In the genomic region with DNA sequence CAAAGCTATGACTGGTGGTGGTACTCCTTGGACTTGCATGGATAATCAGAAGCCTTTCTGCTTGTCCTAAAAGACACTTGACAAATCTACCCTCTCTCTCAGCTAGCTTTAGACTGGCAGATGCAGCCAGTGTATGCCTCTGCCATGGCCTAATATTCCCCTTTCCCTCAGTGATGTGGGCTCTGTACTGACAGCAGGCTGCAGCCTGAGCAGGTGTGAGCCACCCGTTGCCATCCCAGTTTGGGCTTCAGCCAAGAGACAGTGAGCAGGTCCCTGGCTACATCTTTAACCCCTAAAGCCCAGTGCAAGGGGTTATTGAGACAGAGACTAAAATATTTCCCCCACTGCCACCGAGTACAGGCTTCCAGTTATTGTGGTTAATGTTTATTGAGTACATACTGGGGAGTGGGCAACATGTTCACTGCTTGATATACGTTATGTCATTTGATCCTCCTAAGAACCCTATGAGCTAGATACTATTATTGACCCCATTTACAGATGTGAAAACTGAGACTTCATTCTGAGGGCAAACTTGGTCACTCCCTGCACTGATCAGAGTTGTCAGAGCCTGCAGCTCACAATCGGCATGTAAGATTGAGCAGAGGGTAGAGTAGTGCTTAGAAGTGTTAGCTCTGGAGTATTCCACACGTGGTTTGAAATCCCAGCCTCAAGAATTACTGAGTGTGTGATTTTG, we compare ENCODE assay signal across 10 cellular contexts.
A peak's percentile ranks its signal among the peaks of the same experiment; 100 is the strongest.
DNase-seq lines count a peak whose midpoint lies in the region; ATAC-seq and TF ChIP-seq lines count a peak whose summit lies in the region.
"Had no signal": no experiment of that assay in that cellular context is flagged by ENCODE, and none has a peak within 500 bp of the region (broad histone marks: within the 10 kb centered on the region; RNA-seq: fewer than 3 reads in every experiment).

No MANE protein-coding gene starts in this region.

- no peaks in the 10 kb centered on the region for H3K27me3 Mint-ChIP-seq in T-helper 17 cell

- peak overlapping the region; percentile 7 for H3K4me3 ChIP-seq in psoas muscle
- H3K4me3 ChIP-seq: upper lobe of right lung had no signal

- H3K4me1 Mint-ChIP-seq in T-helper 17 cell: peaks cover 15% of the 10 kb centered on the region

- intact Hi-C loops in psoas muscle (cut with DNase I): loop anchor here (2.0 to 10.0 kb wide), 4 partner anchors 113 to 480 kb away; a partner anchor contains a TSS

- H3K4me3 Mint-ChIP-seq in T-helper 17 cell: no peak overlapping the region

- H3K9me3 ChIP-seq in T-helper 17 cell (ENCODE audit: control insufficient read depth, low read length, poor library complexity, severe bottlenecking): no peaks in the 10 kb centered on the region
- no peaks in the 10 kb centered on the region for H3K9me3 ChIP-seq in psoas muscle
- H3K9me3 ChIP-seq: neutrophil, upper lobe of right lung had no signal

- H3K36me3 Mint-ChIP-seq in T-helper 17 cell (ENCODE audit: low read depth): peaks cover 4% of the 10 kb centered on the region

- peak overlapping the region; percentile 86 for H3K27ac ChIP-seq in psoas muscle
- H3K27ac ChIP-seq: upper lobe of right lung had no signal

- WGBS in psoas muscle, 3 donors: 44 to 59% (median 47%) methylated on average over 5 of the region's 5 CpGs

- H3K36me3 ChIP-seq in psoas muscle (ENCODE audit: insufficient read depth in 1 of 2, low read depth in 1 of 2): no peaks in the 10 kb centered on the region
- H3K36me3 ChIP-seq: upper lobe of right lung had no signal

- peak; percentile 82 to 90 for DNase-seq in NCI-H524 (lab: John Stamatoyannopoulos, UW)
- DNase-seq in NCI-H524 treated with DMSO at 0.1 percent for 48 hours (lab: John Stamatoyannopoulos, UW): no peak
- peak; percentile 70 for DNase-seq in NCI-H1694 (lab: John Stamatoyannopoulos, UW)
- DNase-seq in T-helper 17 cell: no peak
- no peak for DNase-seq in psoas muscle
- no peak for DNase-seq in HUDEP-2 (lab: John Stamatoyannopoulos, UW; ENCODE audit: unreplicated experiment in 76 of 76)
- DNase-seq: upper lobe of right lung had no signal

- H3K4me1 ChIP-seq in psoas muscle: peaks cover 51% of the 10 kb centered on the region

- no peak for TF ChIP-seq CTCF in psoas muscle (IDR thresholded peaks at IDR 0.05)

- peak overlapping the region; percentile 8 for H3K27ac Mint-ChIP-seq in T-helper 17 cell

- H3K27me3 ChIP-seq in psoas muscle (ENCODE audit: insufficient read depth in 3 of 3, low read length in 2 of 3): no peaks in the 10 kb centered on the region
- H3K27me3 ChIP-seq: neutrophil, upper lobe of right lung had no signal

- ATAC-seq in T-helper 17 cell (no peak), psoas muscle (peak; percentile 51 to 76 (median 59)), HG03520 (IDR thresholded peaks at IDR 0.05; ENCODE audit: unreplicated experiment) (no peak), GM21515 (IDR thresholded peaks at IDR 0.05; ENCODE audit: unreplicated experiment) (no peak)

Comparison
In these comparisons a context has a peak if more than half of its experiments do, and no peak if none do; other contexts are left out.
1. DNase-seq: peak in NCI-H524 (2 of 2) and NCI-H1694 (single experiment); none in NCI-H524 treated with DMSO at 0.1 percent for 48 hours (single experiment), T-helper 17 cell (0 of 3), psoas muscle (0 of 2) and HUDEP-2 (0 of 76).
2. ATAC-seq: peak in psoas muscle (4 of 4); none in T-helper 17 cell (single experiment), HG03520 (single experiment) and GM21515 (single experiment).